Comparison of ENCODE assay signal across 8 cellular contexts in genomic region chr1:8025671-8026144, GRCh38. TPM values are rescaled to one million over a fixed set of nuclear protein-coding genes. Genes with fewer than 3 reads are reported as not detected.
DNase-seq lines count a peak whose midpoint lies in the region; ATAC-seq, FAIRE-seq and TF ChIP-seq lines count a peak whose summit lies in the region.

No MANE protein-coding gene starts in this region.

- no peaks in the 10 kb centered on the region for H3K9me3 ChIP-seq in keratinocyte (ENCODE audit: control insufficient read depth, low read depth, low read length)

- H2AFZ ChIP-seq in keratinocyte (ENCODE audit: control insufficient read depth, low read length): no peak overlapping the region

- DNase-seq in activated naive CD8-positive, alpha-beta T cell treated with anti-CD3 and anti-CD28 coated beads for 36 hours: peak; percentile 12
- DNase-seq in keratinocyte (ENCODE audit: low read depth, low spot score): no peak
- DNase-seq in substantia nigra (lab: John Stamatoyannopoulos, UW): peak in 5 of 49 donors; percentile 37 to 93 (median 48)
- no peak for DNase-seq in EL
- DNase-seq in GM19239 (ENCODE audit: insufficient read length, low spot score): no peak

- H3K36me3 Mint-ChIP-seq in activated naive CD8-positive, alpha-beta T cell treated with anti-CD3 and anti-CD28 coated beads for 36 hours: no peaks in the 10 kb centered on the region

- H3K27ac ChIP-seq in keratinocyte (ENCODE audit: control insufficient read depth, insufficient read depth, low read length) (peak overlapping the region; percentile 80), substantia nigra (ENCODE audit: low read depth, low read length, poor library complexity, severe bottlenecking) (peak overlapping the region; percentile 87)

- peak overlapping the region; percentile 57 to 90 (median 64) for H3K4me3 ChIP-seq in keratinocyte (ENCODE audit: control insufficient read depth in 2 of 3, extremely low read depth in 1 of 3, insufficient read depth in 2 of 3, low read depth in 1 of 3, low read length in 3 of 3)

- no peak for FAIRE-seq in keratinocyte (lab: Jason Lieb, UNC)
- FAIRE-seq in GM19239 (lab: Jason Lieb, UNC): no peak

- no peak overlapping the region for H3K27ac Mint-ChIP-seq in activated naive CD8-positive, alpha-beta T cell treated with anti-CD3 and anti-CD28 coated beads for 36 hours

- dilution Hi-C loops in keratinocyte (cut with MboI; ENCODE audit: extremely low pct_ligation_motif_present, low sequenced_read_pairs): no loop called here

- H3K79me2 ChIP-seq in keratinocyte (ENCODE audit: control insufficient read depth, insufficient read depth, low read length): peaks cover 62% of the 10 kb centered on the region

- peak; percentile 13 for ATAC-seq in GM18520 (IDR thresholded peaks at IDR 0.05; ENCODE audit: unreplicated experiment)
- ATAC-seq in HG02678 (IDR thresholded peaks at IDR 0.05; ENCODE audit: unreplicated experiment): peak; percentile 3
- no peak for ATAC-seq in HG03354 (IDR thresholded peaks at IDR 0.05; ENCODE audit: poor library complexity, severe bottlenecking, unreplicated experiment)

- TF ChIP-seq CTCF in keratinocyte (optimal IDR thresholded peaks at IDR 0.05 in 1 of 3, IDR thresholded peaks at IDR 0.05 in 1 of 3, conservative IDR thresholded peaks at IDR 0.05 in 1 of 3; ENCODE audit: extremely low read depth in 1 of 3, insufficient read depth in 2 of 3, low read length in 3 of 3): no peak

- H3K9me1 ChIP-seq in keratinocyte (ENCODE audit: control insufficient read depth, extremely low read depth, insufficient read depth, low read length): peaks cover 2% of the 10 kb centered on the region

- no peaks in the 10 kb centered on the region for H3K27me3 ChIP-seq in keratinocyte (ENCODE audit: control insufficient read depth, extremely low read depth, insufficient read depth, low read length)

- H3K9me3 Mint-ChIP-seq in activated naive CD8-positive, alpha-beta T cell treated with anti-CD3 and anti-CD28 coated beads for 36 hours: no peaks in the 10 kb centered on the region

- peaks cover 60% of the 10 kb centered on the region for H3K4me1 ChIP-seq in keratinocyte (ENCODE audit: control insufficient read depth, extremely low read depth, insufficient read depth, low read length)

- H4K20me1 ChIP-seq in keratinocyte (ENCODE audit: control insufficient read depth, extremely low read depth, insufficient read depth, low read length): peaks cover 9% of the 10 kb centered on the region

- H3K36me3 ChIP-seq in keratinocyte (ENCODE audit: control insufficient read depth in 2 of 2, extremely low read depth in 1 of 2, insufficient read depth in 2 of 2, low read length in 2 of 2): peaks cover 1 to 16% of the 10 kb centered on the region in 2 experiments

- peak overlapping the region; percentile 84 for H3K9ac ChIP-seq in keratinocyte (ENCODE audit: control insufficient read depth, extremely low read depth, insufficient read depth, low read length)

- H3K4me2 ChIP-seq in keratinocyte (ENCODE audit: control insufficient read depth, extremely low read depth, insufficient read depth, low read depth, low read length): peak overlapping the region; percentile 97

- peaks cover 11% of the 10 kb centered on the region for H3K4me1 Mint-ChIP-seq in activated naive CD8-positive, alpha-beta T cell treated with anti-CD3 and anti-CD28 coated beads for 36 hours

- peaks cover 36% of the 10 kb centered on the region for H3K27me3 Mint-ChIP-seq in activated naive CD8-positive, alpha-beta T cell treated with anti-CD3 and anti-CD28 coated beads for 36 hours

- peak overlapping the region; percentile 70 for H3K4me3 Mint-ChIP-seq in activated naive CD8-positive, alpha-beta T cell treated with anti-CD3 and anti-CD28 coated beads for 36 hours

RNA-seq across cellular contexts. Expression of gene ERRFI1, which starts 0.4 kb away (rescaled TPM):
- total RNA-seq in activated naive CD8-positive, alpha-beta T cell treated with anti-CD3 and anti-CD28 coated beads for 36 hours: 1 to 10 TPM; 1.2 to 1.4 TPM
- polyA plus RNA-seq in keratinocyte: 75.7 to 130 TPM (median 97.0 TPM) in 3 replicates
- 39.7 TPM for polyA plus RNA-seq in keratinocyte (2011; ENCODE audit: low read depth)
- polyA plus RNA-seq in keratinocyte (2011; cell fraction: cytosol; rRNA removed): 58.1 and 97.0 TPM in 2 replicates
- 132 and 155 TPM in 2 replicates for polyA plus RNA-seq in keratinocyte (2011; cell fraction: nucleus; rRNA removed)
- 42.8 and 92.9 TPM in 2 replicates for polyA plus RNA-seq in keratinocyte (2012; ENCODE audit: low replicate concordance)
- 17.4 to 68.3 TPM (median 50.7 TPM) in 3 replicates for polyA minus RNA-seq in keratinocyte
- polyA minus RNA-seq in keratinocyte (2011; cell fraction: cytosol; rRNA and poly(A)+ RNA removed): 31.5 TPM
- 40.3 and 72.9 TPM in 2 replicates for polyA minus RNA-seq in keratinocyte (2011; cell fraction: nucleus; rRNA and poly(A)+ RNA removed)
